Comparison of ENCODE assay signal across 11 cellular contexts in the genomic region with DNA sequence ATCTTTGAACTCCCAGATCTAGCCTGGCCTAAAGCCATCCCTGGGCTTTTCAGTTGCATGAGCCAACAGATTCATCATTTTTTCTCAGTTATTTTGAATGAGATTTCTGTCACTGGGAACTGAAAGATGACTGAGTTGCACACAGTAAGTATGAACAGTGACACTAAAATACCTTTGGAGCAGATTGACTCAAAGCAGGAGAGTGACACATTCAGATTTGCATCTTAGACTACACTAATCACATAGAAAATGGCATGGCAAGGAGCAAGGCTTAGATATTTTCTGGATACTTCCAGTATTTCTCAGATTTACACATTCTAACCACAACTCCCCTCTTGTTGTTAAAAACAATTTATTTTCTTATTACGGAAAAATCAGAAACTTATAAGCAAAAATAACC. TPM values are rescaled to one million over a fixed set of nuclear protein-coding genes. Genes with fewer than 3 reads are reported as not detected.
DNase-seq lines count a peak whose midpoint lies in the region; ATAC-seq, FAIRE-seq and TF ChIP-seq lines count a peak whose summit lies in the region.
"Had no signal": no experiment of that assay in that cellular context is flagged by ENCODE, and none has a peak within 500 bp of the region (broad histone marks: within the 10 kb centered on the region; RNA-seq: fewer than 3 reads in every experiment).

No MANE protein-coding gene starts in this region.

- no peak overlapping the region for H3K27ac ChIP-seq in HepG2 (ENCODE audit: extremely low read length, insufficient read depth, low read length)

- FAIRE-seq in HepG2 (lab: Jason Lieb, UNC) (no peak), D721Med (lab: Jason Lieb, UNC) (no peak)
- FAIRE-seq: G401.6 had no signal

- no peaks in the 10 kb centered on the region for H4K20me1 ChIP-seq in HepG2 (ENCODE audit: insufficient read depth, low read length)

- no peaks in the 10 kb centered on the region for H3K27me3 ChIP-seq in HepG2 (ENCODE audit: control insufficient read depth in 1 of 2, insufficient read depth in 2 of 2, low read length in 2 of 2)

- TF ChIP-seq CTCF in HepG2 (CRISPR knock-in tag; IDR thresholded peaks at IDR 0.05) (no peak), D721Med (IDR thresholded peaks at IDR 0.05; ENCODE audit: insufficient read depth, missing control alignments) (no peak)

- H3K9ac ChIP-seq in HepG2 (ENCODE audit: insufficient read depth, low read depth, low read length) = no peak overlapping the region

- DNase-seq in SKM-1 (lab: John Stamatoyannopoulos, UW; ENCODE audit: unreplicated experiment) (no peak), HepG2 (ENCODE audit: low spot score) (no peak), NCI-H1092 treated with DMSO at 0.1 percent for 48 hours (lab: John Stamatoyannopoulos, UW) (no peak), D721Med (ENCODE audit: insufficient read length, low spot score) (no peak)
- DNase-seq: cortex of kidney, nucleus accumbens had no signal

- H3K36me3 Mint-ChIP-seq in activated T-helper 17 cell treated with anti-CD3 and anti-CD28 coated beads, Interleukin-2, amount 50 U/mL, for 72 hours (ENCODE audit: low read depth) = peaks cover 31% of the 10 kb centered on the region

- peak; percentile 91 for ATAC-seq in GM18511 (IDR thresholded peaks at IDR 0.05; ENCODE audit: unreplicated experiment)
- peak; percentile 86 for ATAC-seq in GM19455 (IDR thresholded peaks at IDR 0.05; ENCODE audit: unreplicated experiment)
- peak; percentile 90 for ATAC-seq in HG03025 (IDR thresholded peaks at IDR 0.05; ENCODE audit: low FRiP score, unreplicated experiment)
- peak; percentile 98 for ATAC-seq in activated T-helper 17 cell treated with anti-CD3 and anti-CD28 coated beads, Interleukin-2, amount 50 U/mL, for 72 hours (replicated peaks)
- no peak for ATAC-seq in HepG2

- H3K4me1 Mint-ChIP-seq in activated T-helper 17 cell treated with anti-CD3 and anti-CD28 coated beads, Interleukin-2, amount 50 U/mL, for 72 hours = peaks cover 21% of the 10 kb centered on the region

- H3K27ac Mint-ChIP-seq in activated T-helper 17 cell treated with anti-CD3 and anti-CD28 coated beads, Interleukin-2, amount 50 U/mL, for 72 hours = peak overlapping the region; percentile 92

- no peak for TF ChIP-seq EP300 in HepG2 (IDR thresholded peaks at IDR 0.05; ENCODE audit: low read depth in 2 of 2, low read length in 2 of 2)
- no peak for TF ChIP-seq EP300 in HepG2 (CRISPR knock-in tag; IDR thresholded peaks at IDR 0.05; ENCODE audit: borderline replicate concordance)

- TF ChIP-seq POLR2A in HepG2 (IDR thresholded peaks at IDR 0.05; ENCODE audit: insufficient read depth in 1 of 2, low read depth in 2 of 2, low read length in 2 of 2) = no peak

- H3K9me3 ChIP-seq in HepG2 (ENCODE audit: low read length) = no peaks in the 10 kb centered on the region

- H3K9me3 Mint-ChIP-seq in activated T-helper 17 cell treated with anti-CD3 and anti-CD28 coated beads, Interleukin-2, amount 50 U/mL, for 72 hours = no peaks in the 10 kb centered on the region

- POLR2A ChIA-PET in HepG2 (lab: Yijun Ruan, JAX) = interaction anchor here (1.2 kb wide), 1 partner anchor 32 kb away, joined by 5 read pairs; no protein-coding TSS in a partner anchor

- BruUV-seq in HepG2 (replicated peaks; lab: Mats Ljungman, UMichigan) = no TSS peak

- intact Hi-C loops in HepG2 (cut with micrococcal nuclease; ENCODE audit: unreplicated experiment) = no loop called here

- H2AFZ ChIP-seq in HepG2 (ENCODE audit: low read length) = no peak overlapping the region

- H3K36me3 ChIP-seq in HepG2 (replicated peaks in 1 of 2; ENCODE audit: control insufficient read depth in 1 of 2, insufficient read depth in 2 of 2, low read length in 2 of 2) = peaks cover 0 to 1% of the 10 kb centered on the region in 2 experiments; a peak in 2 of 5 replicates

- CTCF ChIA-PET in HepG2 (lab: Yijun Ruan, JAX; ENCODE audit: low intra/inter-chr PET ratio, low total read pairs) = no interaction called here

- H3K4me2 ChIP-seq in HepG2 (ENCODE audit: low read depth, low read length) = no peak overlapping the region

- no peak for TF ChIP-seq RAD21 in HepG2 (CRISPR knock-in tag; IDR thresholded peaks at IDR 0.05)

- in situ Hi-C loops in HepG2 (cut with HindIII; ENCODE audit: extremely low pct_ligation_motif_present, low pct_unique_long_range_greater_than_20kb) = no loop called here

- peaks cover 41% of the 10 kb centered on the region for H3K4me1 ChIP-seq in HepG2 (ENCODE audit: insufficient read depth, low read length)

- no peaks in the 10 kb centered on the region for H3K79me2 ChIP-seq in HepG2 (ENCODE audit: insufficient read depth, low read length)

- no peaks in the 10 kb centered on the region for H3K27me3 Mint-ChIP-seq in activated T-helper 17 cell treated with anti-CD3 and anti-CD28 coated beads, Interleukin-2, amount 50 U/mL, for 72 hours

- 96% methylated on average over 1 of the region's 1 CpG for WGBS in HepG2 (ENCODE audit: low lambda C conversion rate)

- H3K4me3 ChIP-seq in HepG2 (replicated peaks in 1 of 3; ENCODE audit: insufficient read depth in 1 of 3, low read depth in 2 of 3, low read length in 3 of 3) = no peak overlapping the region

- peak overlapping the region; percentile 9 for H3K4me3 Mint-ChIP-seq in activated T-helper 17 cell treated with anti-CD3 and anti-CD28 coated beads, Interleukin-2, amount 50 U/mL, for 72 hours

TF ChIP-seq in HepG2, 621 proteins besides CTCF, POLR2A, EP300 and RAD21 (continues in another document):
- TF ChIP-seq ZNF691 (CRISPR knock-in tag; IDR thresholded peaks at IDR 0.05; ENCODE audit: borderline replicate concordance, low read depth) = no peak

RNA-seq across cellular contexts. Expression of gene SEC62, which starts 32.8 kb away (rescaled TPM):
- total RNA-seq in activated T-helper 17 cell treated with anti-CD3 and anti-CD28 coated beads, Interleukin-2, amount 50 U/mL, for 72 hours = 10 to 100 TPM; 64.1 to 78.5 TPM
- total RNA-seq in HepG2 (2016; rRNA removed; fragmentation: Illumina TruSeq; extraction: Trizol) = 53.5 and 68.7 TPM in 2 replicates
- total RNA-seq in HepG2 (2016; cell fraction: cytosol; rRNA removed; fragmentation: Illumina TruSeq; extraction: Trizol; ENCODE audit: low read depth) = 23.2 and 27.8 TPM in 2 replicates
- 52.0 and 67.0 TPM in 2 replicates for total RNA-seq in HepG2 (2016; cell fraction: insoluble cytoplasmic fraction; rRNA removed; fragmentation: Illumina TruSeq; extraction: Trizol)
- total RNA-seq in HepG2 (2016; cell fraction: membrane; rRNA removed; fragmentation: Illumina TruSeq; extraction: Trizol) = 20.0 and 27.1 TPM in 2 replicates
- total RNA-seq in HepG2 (2016; cell fraction: nucleus; rRNA removed; fragmentation: Illumina TruSeq; extraction: Trizol) = 65.7 and 66.3 TPM in 2 replicates
- 54.0 and 55.7 TPM in 2 replicates for polyA plus RNA-seq in HepG2 (2011; rRNA removed)
- 22.3 and 33.1 TPM in 2 replicates for polyA plus RNA-seq in HepG2 (2011; cell fraction: cytosol; rRNA removed)
- polyA plus RNA-seq in HepG2 (2011; cell fraction: nucleus; rRNA removed) = 16.0 and 16.5 TPM in 2 replicates
- 82.5 and 100 TPM in 2 replicates for polyA plus RNA-seq in HepG2 (2012)
- polyA plus RNA-seq in HepG2 (2016; cell fraction: cytosol; fragmentation: Illumina TruSeq; extraction: Trizol; ENCODE audit: low read depth) = 4.9 and 6.5 TPM in 2 replicates
- polyA plus RNA-seq in HepG2 (2016; cell fraction: insoluble cytoplasmic fraction; fragmentation: Illumina TruSeq; extraction: Trizol; ENCODE audit: low read depth) = 59.8 and 62.0 TPM in 2 replicates
- 8.2 and 11.5 TPM in 2 replicates for polyA plus RNA-seq in HepG2 (2016; cell fraction: membrane; fragmentation: Illumina TruSeq; extraction: Trizol; ENCODE audit: low read depth)
- polyA plus RNA-seq in HepG2 (2016; cell fraction: nucleus; fragmentation: Illumina TruSeq; extraction: Trizol; ENCODE audit: insufficient read depth, low read depth) = 95.5 and 100 TPM in 2 replicates
- 136 and 163 TPM in 2 replicates for polyA minus RNA-seq in HepG2 (2011; rRNA and poly(A)+ RNA removed; ENCODE audit: low replicate concordance)
- polyA minus RNA-seq in HepG2 (2011; cell fraction: cytosol; rRNA and poly(A)+ RNA removed) = 36.2 and 39.5 TPM in 2 replicates
- 50.5 and 51.8 TPM in 2 replicates for polyA minus RNA-seq in HepG2 (2011; cell fraction: nucleus; rRNA and poly(A)+ RNA removed)

RNA-seq across cellular contexts. Expression of gene GPR160, which starts 38.4 kb away (rescaled TPM):
- total RNA-seq in activated T-helper 17 cell treated with anti-CD3 and anti-CD28 coated beads, Interleukin-2, amount 50 U/mL, for 72 hours = 10 to 100 TPM; 11.3 to 15.4 TPM
- 12.1 and 14.0 TPM in 2 replicates for total RNA-seq in HepG2 (2016; rRNA removed; fragmentation: Illumina TruSeq; extraction: Trizol)
- total RNA-seq in HepG2 (2016; cell fraction: cytosol; rRNA removed; fragmentation: Illumina TruSeq; extraction: Trizol; ENCODE audit: low read depth) = 13.9 and 14.8 TPM in 2 replicates
- 11.1 and 12.6 TPM in 2 replicates for total RNA-seq in HepG2 (2016; cell fraction: insoluble cytoplasmic fraction; rRNA removed; fragmentation: Illumina TruSeq; extraction: Trizol)
- 24.8 and 29.9 TPM in 2 replicates for total RNA-seq in HepG2 (2016; cell fraction: membrane; rRNA removed; fragmentation: Illumina TruSeq; extraction: Trizol)
- total RNA-seq in HepG2 (2016; cell fraction: nucleus; rRNA removed; fragmentation: Illumina TruSeq; extraction: Trizol) = 9.0 and 9.5 TPM in 2 replicates
- polyA plus RNA-seq in HepG2 (2011; rRNA removed) = 15.5 and 23.2 TPM in 2 replicates
- polyA plus RNA-seq in HepG2 (2011; cell fraction: cytosol; rRNA removed) = 11.0 and 14.4 TPM in 2 replicates
- 4.1 and 4.9 TPM in 2 replicates for polyA plus RNA-seq in HepG2 (2011; cell fraction: nucleus; rRNA removed)
- polyA plus RNA-seq in HepG2 (2012) = 14.5 and 17.6 TPM in 2 replicates
- polyA plus RNA-seq in HepG2 (2016; cell fraction: cytosol; fragmentation: Illumina TruSeq; extraction: Trizol; ENCODE audit: low read depth) = 37.7 and 40.2 TPM in 2 replicates
- polyA plus RNA-seq in HepG2 (2016; cell fraction: insoluble cytoplasmic fraction; fragmentation: Illumina TruSeq; extraction: Trizol; ENCODE audit: low read depth) = 27.1 and 30.7 TPM in 2 replicates
- 48.6 and 61.0 TPM in 2 replicates for polyA plus RNA-seq in HepG2 (2016; cell fraction: membrane; fragmentation: Illumina TruSeq; extraction: Trizol; ENCODE audit: low read depth)
- polyA plus RNA-seq in HepG2 (2016; cell fraction: nucleus; fragmentation: Illumina TruSeq; extraction: Trizol; ENCODE audit: insufficient read depth, low read depth) = 17.4 and 17.9 TPM in 2 replicates
- 2.2 and 10.2 TPM in 2 replicates for polyA minus RNA-seq in HepG2 (2011; rRNA and poly(A)+ RNA removed; ENCODE audit: low replicate concordance)
- polyA minus RNA-seq in HepG2 (2011; cell fraction: cytosol; rRNA and poly(A)+ RNA removed) = 12.7 and 14.9 TPM in 2 replicates
- polyA minus RNA-seq in HepG2 (2011; cell fraction: nucleus; rRNA and poly(A)+ RNA removed) = 12.9 and 16.7 TPM in 2 replicates
